Comparison of ENCODE assay signal across 1 cellular context in the genomic region with DNA sequence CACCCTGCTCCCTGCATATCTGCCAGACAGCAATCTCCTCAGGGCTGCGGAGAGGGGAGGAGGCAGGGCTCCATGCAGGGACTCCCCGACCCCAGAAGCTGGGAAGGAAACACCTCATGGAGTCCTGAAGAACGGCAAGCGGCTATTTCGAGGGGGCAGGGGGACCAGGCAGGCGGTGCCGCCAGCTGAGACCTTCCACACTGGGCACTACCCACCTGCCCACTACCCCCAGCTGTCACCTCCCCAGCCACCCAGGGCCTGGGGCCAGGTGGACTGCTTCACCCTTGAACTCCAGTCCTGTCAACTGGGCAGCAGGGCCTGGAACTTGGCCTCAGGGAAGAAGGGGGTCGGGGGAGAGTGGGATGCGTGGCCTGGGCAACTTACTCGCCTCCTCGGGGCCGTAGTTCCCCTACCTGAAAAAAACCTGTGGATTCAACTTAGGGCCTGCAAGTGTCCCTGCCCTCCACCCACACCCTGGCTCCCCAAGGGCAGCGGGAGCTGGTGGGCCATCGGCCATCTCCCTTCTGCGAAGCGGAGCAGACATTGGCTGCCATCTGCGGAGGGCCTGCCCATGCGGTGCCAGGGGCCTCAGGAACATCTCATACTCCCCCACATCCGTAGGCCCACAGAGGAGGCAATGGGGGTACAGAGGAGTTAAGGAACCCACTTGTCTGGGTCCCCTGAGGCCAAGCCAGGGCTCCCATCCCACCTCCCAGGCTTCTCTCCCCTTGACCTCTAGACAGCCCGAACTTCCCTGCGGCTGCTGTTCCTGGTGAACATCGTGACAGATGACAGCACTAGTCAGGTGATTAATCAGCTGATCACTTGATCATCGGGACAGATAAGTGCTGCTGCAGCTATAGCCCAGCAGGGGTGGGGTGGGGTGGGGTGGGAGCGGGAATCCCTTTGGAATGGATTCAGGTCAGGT.
TF ChIP-seq lines count a peak whose summit lies in the region.

No MANE protein-coding gene starts in this region.

TF ChIP-seq in IMR-90, 13 proteins besides CTCF, POLR2A, EP300 and RAD21:
- TF ChIP-seq NFE2L2 (IDR thresholded peaks at IDR 0.05; ENCODE audit: low read depth, low read length) (no peak), BHLHE40 (IDR thresholded peaks at IDR 0.05; ENCODE audit: low read depth, low read length) (no peak)
